Comparison of ENCODE assay signal across 8 cellular contexts in the genomic region with DNA sequence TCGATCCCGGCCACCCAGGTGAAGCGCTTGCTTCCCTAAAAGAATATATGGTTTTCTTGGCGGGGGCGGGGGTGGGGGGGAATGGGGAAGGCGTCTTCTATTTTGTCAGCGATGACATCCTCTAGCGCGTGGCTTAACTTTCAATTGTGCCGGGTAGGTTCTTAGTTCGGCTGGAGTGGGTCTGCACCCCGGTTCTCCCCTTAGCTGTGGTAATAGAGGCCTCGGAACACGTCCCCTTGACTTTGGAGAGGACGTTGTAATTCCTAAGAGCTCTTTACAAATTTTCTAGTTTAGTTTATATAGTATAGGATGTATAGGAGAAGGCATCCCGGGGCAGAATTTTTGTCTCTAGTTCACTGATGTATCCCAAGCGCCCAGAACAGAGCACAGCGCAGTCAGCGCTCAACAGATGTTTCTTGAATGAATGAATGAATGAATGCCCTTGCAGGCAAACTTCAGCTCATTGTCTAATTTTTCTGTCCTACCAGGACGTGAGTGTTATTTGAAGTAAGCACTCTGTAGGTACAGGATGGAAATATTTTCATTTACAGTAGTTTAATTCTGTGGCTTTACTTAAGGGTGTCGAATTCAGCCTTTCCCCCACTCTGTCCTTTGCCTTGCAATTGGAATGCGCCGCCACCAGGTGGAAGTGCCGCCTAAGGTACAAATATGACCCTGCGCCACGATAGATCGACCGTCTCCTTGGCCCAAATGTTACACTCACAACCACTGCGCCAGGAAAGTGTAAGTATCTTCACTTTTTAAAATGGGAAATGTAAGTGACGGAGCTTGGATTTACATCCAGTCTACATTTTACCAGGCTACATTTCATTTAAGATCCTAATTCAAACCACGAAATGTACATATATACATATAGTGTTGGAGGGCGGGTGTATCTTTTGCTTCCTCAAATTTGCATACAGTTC. TPM values are rescaled to one million over a fixed set of nuclear protein-coding genes. Genes with fewer than 3 reads are reported as not detected.
A peak's percentile ranks its signal among the peaks of the same experiment; 100 is the strongest.
DNase-seq lines count a peak whose midpoint lies in the region; ATAC-seq, FAIRE-seq and TF ChIP-seq lines count a peak whose summit lies in the region.

No MANE protein-coding gene starts in this region.

- dilution Hi-C loops in keratinocyte (cut with MboI; ENCODE audit: extremely low pct_ligation_motif_present, low sequenced_read_pairs): no loop called here

- peak overlapping the region; percentile 96 for H3K9ac ChIP-seq in keratinocyte (ENCODE audit: control insufficient read depth, extremely low read depth, insufficient read depth, low read length)

- FAIRE-seq in keratinocyte (lab: Jason Lieb, UNC): peak; percentile 59

- H3K4me3 ChIP-seq in keratinocyte (ENCODE audit: control insufficient read depth in 2 of 3, extremely low read depth in 1 of 3, insufficient read depth in 2 of 3, low read depth in 1 of 3, low read length in 3 of 3): peak overlapping the region; percentile 76 to 94 (median 91)

- H3K27me3 ChIP-seq in keratinocyte (ENCODE audit: control insufficient read depth, extremely low read depth, insufficient read depth, low read length): no peaks in the 10 kb centered on the region

- ATAC-seq in GM18868 (IDR thresholded peaks at IDR 0.05; ENCODE audit: unreplicated experiment): peak; percentile 81
- ATAC-seq in HG03135 (IDR thresholded peaks at IDR 0.05; ENCODE audit: unreplicated experiment): peak; percentile 81
- peak; percentile 69 to 72 for ATAC-seq in activated CD4-positive, CD25-positive, alpha-beta regulatory T cell treated with anti-CD3 and anti-CD28 coated beads, Interleukin-2, amount 50 U/mL, for 24 hours

- peak; percentile 79 to 97 (median 93) for TF ChIP-seq CTCF in keratinocyte (optimal IDR thresholded peaks at IDR 0.05 in 1 of 3, IDR thresholded peaks at IDR 0.05 in 1 of 3, conservative IDR thresholded peaks at IDR 0.05 in 1 of 3; ENCODE audit: extremely low read depth in 1 of 3, insufficient read depth in 2 of 3, low read length in 3 of 3)

- H4K20me1 ChIP-seq in keratinocyte (ENCODE audit: control insufficient read depth, extremely low read depth, insufficient read depth, low read length): no peaks in the 10 kb centered on the region

- H2AFZ ChIP-seq in keratinocyte (ENCODE audit: control insufficient read depth, low read length): peak overlapping the region; percentile 95

- H3K79me2 ChIP-seq in keratinocyte (ENCODE audit: control insufficient read depth, insufficient read depth, low read length): peaks cover 25% of the 10 kb centered on the region

- peak overlapping the region; percentile 94 for H3K4me2 ChIP-seq in keratinocyte (ENCODE audit: control insufficient read depth, extremely low read depth, insufficient read depth, low read depth, low read length)

- H3K9me3 ChIP-seq in keratinocyte (ENCODE audit: control insufficient read depth, low read depth, low read length): no peaks in the 10 kb centered on the region

- DNase-seq in AG08395 (ENCODE audit: low spot score): peak; percentile 84
- peak; percentile 74 for DNase-seq in NCI-H2196 (lab: John Stamatoyannopoulos, UW; ENCODE audit: unreplicated experiment)
- peak; percentile 87 for DNase-seq in cerebellar cortex (ENCODE audit: low spot score)
- DNase-seq in keratinocyte (ENCODE audit: low read depth, low spot score): peak; percentile 2
- DNase-seq in stimulated activated CD4-positive, alpha-beta T cell treated with anti-CD3 and anti-CD28 coated beads, Interleukin-12 subunit alpha, Interleukin-12 subunit beta, amount 100 ng/mL, for 48 hours (ENCODE audit: low read depth in 2 of 3, low spot score in 1 of 3): peak; percentile 68 to 73 (median 69)

- no peaks in the 10 kb centered on the region for H3K9me1 ChIP-seq in keratinocyte (ENCODE audit: control insufficient read depth, extremely low read depth, insufficient read depth, low read length)

- peaks cover 4% of the 10 kb centered on the region in 2 experiments for H3K36me3 ChIP-seq in keratinocyte (ENCODE audit: control insufficient read depth in 2 of 2, extremely low read depth in 1 of 2, insufficient read depth in 2 of 2, low read length in 2 of 2)

- peaks cover 12% of the 10 kb centered on the region for H3K4me1 ChIP-seq in keratinocyte (ENCODE audit: control insufficient read depth, extremely low read depth, insufficient read depth, low read length)

- peak overlapping the region; percentile 86 for H3K27ac ChIP-seq in keratinocyte (ENCODE audit: control insufficient read depth, insufficient read depth, low read length)

RNA-seq across cellular contexts. Expression of a gene that starts 0.8 kb away (rescaled TPM):
- 30.1 to 51.4 TPM (median 33.2 TPM) in 3 replicates for polyA plus RNA-seq in keratinocyte
- 92.2 TPM for polyA plus RNA-seq in keratinocyte (2011; ENCODE audit: low read depth)
- polyA plus RNA-seq in keratinocyte (2011; cell fraction: cytosol; rRNA removed): 25.1 and 47.5 TPM in 2 replicates
- polyA plus RNA-seq in keratinocyte (2011; cell fraction: nucleus; rRNA removed): 22.8 and 34.0 TPM in 2 replicates
- 42.4 and 48.7 TPM in 2 replicates for polyA plus RNA-seq in keratinocyte (2012; ENCODE audit: low replicate concordance)
- 6.2 to 39.6 TPM (median 15.0 TPM) in 3 replicates for polyA minus RNA-seq in keratinocyte
- 23.2 TPM for polyA minus RNA-seq in keratinocyte (2011; cell fraction: cytosol; rRNA and poly(A)+ RNA removed)
- polyA minus RNA-seq in keratinocyte (2011; cell fraction: nucleus; rRNA and poly(A)+ RNA removed): 9.3 and 16.5 TPM in 2 replicates

RNA-seq across cellular contexts. Expression of a gene that starts 31.0 kb away (rescaled TPM):
- 0.04 TPM in 1 of 3 replicates, not detected in the others for polyA plus RNA-seq in keratinocyte
- polyA plus RNA-seq in keratinocyte (2011; ENCODE audit: low read depth): not detected
- 0.01 TPM in 1 of 2 replicates, not detected in the other for polyA plus RNA-seq in keratinocyte (2011; cell fraction: cytosol; rRNA removed)
- not detected in 2 replicates for polyA plus RNA-seq in keratinocyte (2011; cell fraction: nucleus; rRNA removed)
- polyA plus RNA-seq in keratinocyte (2012; ENCODE audit: low replicate concordance): 0.06 TPM in 1 of 2 replicates, not detected in the other
- not detected in 3 replicates for polyA minus RNA-seq in keratinocyte
- polyA minus RNA-seq in keratinocyte (2011; cell fraction: cytosol; rRNA and poly(A)+ RNA removed): not detected
- polyA minus RNA-seq in keratinocyte (2011; cell fraction: nucleus; rRNA and poly(A)+ RNA removed): not detected in 2 replicates

Comparison
In these comparisons a context has a peak if more than half of its experiments do, and no peak if none do; other contexts are left out.
1. Peak in every context shown above with its lines: DNase-seq, ATAC-seq, H3K4me3 ChIP-seq and H3K27ac ChIP-seq.
2. DNase-seq: peak in every context shown above with its lines; median percentile 87 in cerebellar cortex; 84 in AG08395; 74 in NCI-H2196; 69 in stimulated activated CD4-positive, alpha-beta T cell treated with anti-CD3 and anti-CD28 coated beads, Interleukin-12 subunit alpha, Interleukin-12 subunit beta, amount 100 ng/mL, for 48 hours; 2 in keratinocyte.